14 cellular contexts compared by ENCODE assay signal in genomic region chr1:246592695-246593094, GRCh38. TPM values are rescaled to one million over a fixed set of nuclear protein-coding genes. Genes with fewer than 3 reads are reported as not detected.
DNase-seq lines count a peak whose midpoint lies in the region; ATAC-seq and TF ChIP-seq lines count a peak whose summit lies in the region.
"Had no signal": no experiment of that assay in that cellular context is flagged by ENCODE, and none has a peak within 500 bp of the region (broad histone marks: within the 10 kb centered on the region; RNA-seq: fewer than 3 reads in every experiment).

No MANE protein-coding gene starts in this region.

- no peak for DNase-seq in CD4-positive, CD25-positive, alpha-beta regulatory T cell
- DNase-seq in RPMI7951 (ENCODE audit: low read depth) (peak; percentile 92), fibroblast of gingiva (ENCODE audit: low read depth) (peak; percentile 97), NCI-H1694 (lab: John Stamatoyannopoulos, UW) (no peak), upper lobe of right lung (no peak), NCI-H526 treated with DMSO at 0.1 percent for 48 hours (lab: John Stamatoyannopoulos, UW) (no peak)
- DNase-seq: activated CD4-positive, alpha-beta T cell treated with anti-CD3 and anti-CD28 coated beads for 1 hour; activated T-cell treated with anti-CD3 and anti-CD28 coated beads, Interleukin-2, amount 50 U/mL, for 48 hours; amygdala; dorsolateral prefrontal cortex; gastrocnemius medialis; pancreas had no signal

- no peaks in the 10 kb centered on the region for H3K27me3 Mint-ChIP-seq in CD4-positive, CD25-positive, alpha-beta regulatory T cell

- peak overlapping the region in 2 of 4 donors; percentile 19 to 41 for H3K4me3 Mint-ChIP-seq in CD4-positive, CD25-positive, alpha-beta regulatory T cell

- peak overlapping the region; percentile 2 for H3K9ac ChIP-seq in skeletal muscle satellite cell (ENCODE audit: low read depth, low read length)

- H3K36me3 ChIP-seq in CD4-positive, CD25-positive, alpha-beta regulatory T cell (ENCODE audit: control insufficient read depth, insufficient read depth, low read length), result peaks cover 59% of the 10 kb centered on the region
- H3K36me3 ChIP-seq in skeletal muscle satellite cell (ENCODE audit: insufficient read depth, low read length) (peaks cover 15% of the 10 kb centered on the region), upper lobe of right lung (peaks cover 14% of the 10 kb centered on the region)

- no peak for ATAC-seq in CD4-positive, CD25-positive, alpha-beta regulatory T cell (ENCODE audit: low read depth in 2 of 2)
- no peak for ATAC-seq in upper lobe of right lung
- ATAC-seq in HG02840 (IDR thresholded peaks at IDR 0.05; ENCODE audit: low FRiP score, unreplicated experiment), result no peak
- ATAC-seq: gastrocnemius medialis, pancreas had no signal

- H3K4me1 Mint-ChIP-seq in CD4-positive, CD25-positive, alpha-beta regulatory T cell, result peaks cover 45 to 74% (median 55%) of the 10 kb centered on the region in 4 donors

- peaks cover 42% of the 10 kb centered on the region for H3K36me3 Mint-ChIP-seq in CD4-positive, CD25-positive, alpha-beta regulatory T cell

- H3K4me3 ChIP-seq in CD4-positive, CD25-positive, alpha-beta regulatory T cell (ENCODE audit: low read depth, low read length), result no peak overlapping the region
- H3K4me3 ChIP-seq in skeletal muscle satellite cell (ENCODE audit: low read length) (no peak overlapping the region), upper lobe of right lung (no peak overlapping the region)
- H3K4me3 ChIP-seq: dorsolateral prefrontal cortex, gastrocnemius medialis, pancreas had no signal

- no peaks in the 10 kb centered on the region for H3K9me3 ChIP-seq in CD4-positive, CD25-positive, alpha-beta regulatory T cell (ENCODE audit: control insufficient read depth in 2 of 2, low read length in 2 of 2)
- H3K9me3 ChIP-seq in skeletal muscle satellite cell (replicated peaks; ENCODE audit: low read length), result no peaks in the 10 kb centered on the region
- H3K9me3 ChIP-seq in upper lobe of right lung, result no peaks in the 10 kb centered on the region
- H3K9me3 ChIP-seq: gastrocnemius medialis, pancreas had no signal

- no peaks in the 10 kb centered on the region for H3K27me3 ChIP-seq in CD4-positive, CD25-positive, alpha-beta regulatory T cell (ENCODE audit: control insufficient read depth, insufficient read depth, low read length)
- H3K27me3 ChIP-seq in skeletal muscle satellite cell (ENCODE audit: control insufficient read depth, insufficient read depth, low read length) (no peaks in the 10 kb centered on the region), upper lobe of right lung (no peaks in the 10 kb centered on the region)
- H3K27me3 ChIP-seq: dorsolateral prefrontal cortex, gastrocnemius medialis, pancreas had no signal

- H3K27ac Mint-ChIP-seq in CD4-positive, CD25-positive, alpha-beta regulatory T cell, result peak overlapping the region; percentile 33 to 60 (median 36)

- H3K27ac ChIP-seq in CD4-positive, CD25-positive, alpha-beta regulatory T cell (ENCODE audit: insufficient read depth, low read length, poor library complexity, severe bottlenecking), result no peak overlapping the region
- H3K27ac ChIP-seq in upper lobe of right lung, result no peak overlapping the region
- H3K27ac ChIP-seq: dorsolateral prefrontal cortex, pancreas had no signal

- peak overlapping the region; percentile 29 for H3K4me2 ChIP-seq in skeletal muscle satellite cell (ENCODE audit: low read length)

- H3K9me3 Mint-ChIP-seq in CD4-positive, CD25-positive, alpha-beta regulatory T cell, result peaks cover 0 to 6% (median 0%) of the 10 kb centered on the region in 7 donors

- peaks cover 37% of the 10 kb centered on the region for H3K4me1 ChIP-seq in CD4-positive, CD25-positive, alpha-beta regulatory T cell (ENCODE audit: control insufficient read depth, insufficient read depth, low read length, poor library complexity, severe bottlenecking)
- H3K4me1 ChIP-seq in skeletal muscle satellite cell (ENCODE audit: control insufficient read depth, insufficient read depth, low read length) (peaks cover 26% of the 10 kb centered on the region), upper lobe of right lung (peaks cover 3% of the 10 kb centered on the region)
- H3K4me1 ChIP-seq: pancreas had no signal

- TF ChIP-seq CTCF in upper lobe of right lung (IDR thresholded peaks at IDR 0.05), result no peak

- intact Hi-C loops in upper lobe of right lung (cut with DNase I), result no loop called here

RNA-seq across cellular contexts. Expression of gene CNST, which starts 26.4 kb away (rescaled TPM):
- 115 TPM for total RNA-seq in CD4-positive, CD25-positive, alpha-beta regulatory T cell
- 10 to 100 TPM; 54.4 to 78.4 (median 62.6) TPM for polyA plus RNA-seq in CD4-positive, CD25-positive, alpha-beta regulatory T cell
- total RNA-seq in RPMI7951 (2014; rRNA removed; shearing (Covaris generic)), result 12.0 and 12.3 TPM in 2 replicates
- 14.2 and 15.1 TPM in 2 replicates for total RNA-seq in skeletal muscle satellite cell (2012; rRNA removed)
- total RNA-seq in upper lobe of right lung, result 29.8 TPM

RNA-seq across cellular contexts. Expression of gene TFB2M, which starts 26.6 kb away (rescaled TPM):
- 15.2 TPM for total RNA-seq in CD4-positive, CD25-positive, alpha-beta regulatory T cell
- polyA plus RNA-seq in CD4-positive, CD25-positive, alpha-beta regulatory T cell, result 10 to 100 TPM; 15.4 to 21.8 (median 20.6) TPM
- total RNA-seq in RPMI7951 (2014; rRNA removed; shearing (Covaris generic)), result 22.0 and 25.6 TPM in 2 replicates
- 29.5 and 34.2 TPM in 2 replicates for total RNA-seq in skeletal muscle satellite cell (2012; rRNA removed)
- 9.4 TPM for total RNA-seq in upper lobe of right lung

Comparison
In these comparisons a context has a peak if more than half of its experiments do, and no peak if none do; other contexts are left out.
1. DNase-seq: peak in RPMI7951 (single experiment) and fibroblast of gingiva (single experiment); none in CD4-positive, CD25-positive, alpha-beta regulatory T cell (0 of 3), NCI-H1694 (single experiment), upper lobe of right lung (single experiment) and NCI-H526 treated with DMSO at 0.1 percent for 48 hours (single experiment).